7 cellular contexts compared by ENCODE assay signal in genomic region chr17:59634632-59635561, GRCh38. TPM values are rescaled to one million over a fixed set of nuclear protein-coding genes. Genes with fewer than 3 reads are reported as not detected.
DNase-seq lines count a peak whose midpoint lies in the region; ATAC-seq and TF ChIP-seq lines count a peak whose summit lies in the region.

No MANE protein-coding gene starts in this region.

- H3K27ac ChIP-seq in GM23338 (ENCODE audit: low read depth) (no peak overlapping the region), heart left ventricle (peak overlapping the region in 8 of 12 donors; percentile 6 to 82 (median 20)), spleen (peak overlapping the region; percentile 42 to 80 (median 73)), body of pancreas (peak overlapping the region in 2 of 4 donors; percentile 28 to 36)

- DNase-seq in GM23338 (ENCODE audit: low spot score) (peak; percentile 67), T-cell (no peak), heart left ventricle (no peak), spleen (no peak), body of pancreas (no peak)
- DNase-seq in stimulated activated CD4-positive, alpha-beta T cell treated with anti-CD3 and anti-CD28 coated beads, Interleukin-2, amount 100 ng/mL, for 48 hours = no peak

- no peaks in the 10 kb centered on the region for H3K27me3 ChIP-seq in GM23338 (ENCODE audit: insufficient read depth)
- H3K27me3 ChIP-seq in heart left ventricle = no peaks in the 10 kb centered on the region
- H3K27me3 ChIP-seq in spleen (replicated peaks in 1 of 7) = no peaks in the 10 kb centered on the region
- H3K27me3 ChIP-seq in body of pancreas = no peaks in the 10 kb centered on the region

- TF ChIP-seq POLR2A in heart left ventricle (IDR thresholded peaks at IDR 0.05) (no peak), spleen (IDR thresholded peaks at IDR 0.05) (no peak), body of pancreas (IDR thresholded peaks at IDR 0.05) (no peak)

- H3K27me3 Mint-ChIP-seq in GM23338 (ENCODE audit: insufficient read depth, low read depth, poor library complexity) = peaks cover 5% of the 10 kb centered on the region
- H3K27me3 Mint-ChIP-seq in T-cell = no peaks in the 10 kb centered on the region

- no peak overlapping the region for H2AFZ ChIP-seq in GM23338

- H3K4me1 Mint-ChIP-seq in GM23338 = peaks cover 25% of the 10 kb centered on the region; the same call in 2 of the 3 replicates
- H3K4me1 Mint-ChIP-seq in T-cell = peaks cover 52 to 77% (median 72%) of the 10 kb centered on the region in 3 donors

- ATAC-seq in GM23338 (no peak; the same call in 2 of the 3 replicates), T-cell (replicated peaks in 1 of 4) (no peak), heart left ventricle (peak in 3 of 4 donors; percentile 29 to 51 (median 39)), GM21390 (IDR thresholded peaks at IDR 0.05; ENCODE audit: unreplicated experiment) (no peak), body of pancreas (no peak)

- H3K79me2 ChIP-seq in GM23338 (replicated peaks; ENCODE audit: insufficient read depth) = peaks cover 100% of the 10 kb centered on the region

- H3K4me3 Mint-ChIP-seq in GM23338 = peak overlapping the region; percentile 58
- H3K4me3 Mint-ChIP-seq in T-cell = peak overlapping the region in 1 of 3 donors; percentile 23

- POLR2A ChIA-PET in T-cell (lab: Charles Lee) = interaction anchor here in 1 of 2 donors (0.6 kb wide), 1 partner anchor 197 kb away, joined by 3 read pairs; no protein-coding TSS in a partner anchor

- H3K4me2 ChIP-seq in GM23338 = peak overlapping the region; percentile 37

- no peaks in the 10 kb centered on the region for H3K36me3 ChIP-seq in GM23338 (ENCODE audit: insufficient read depth)
- H3K36me3 ChIP-seq in heart left ventricle = peaks cover 0 to 13% (median 0%) of the 10 kb centered on the region in 9 donors
- H3K36me3 ChIP-seq in spleen = peaks cover 0 to 7% (median 0%) of the 10 kb centered on the region in 6 donors
- no peaks in the 10 kb centered on the region for H3K36me3 ChIP-seq in body of pancreas (replicated peaks in 1 of 2; ENCODE audit: insufficient read depth in 1 of 2, low read depth in 2 of 2)

- CTCF ChIA-PET in T-cell (lab: Charles Lee) = no interaction called here

- 34 to 55% (median 37%) methylated on average over 3 of the region's 3 CpGs for WGBS in heart left ventricle, 4 donors
- 45 to 64% (median 57%) methylated on average over 3 of the region's 3 CpGs for whole genome bisulfite sequencing in spleen, 5 donors
- WGBS in body of pancreas, 2 donors = 28 to 30% methylated on average over 3 of the region's 3 CpGs

- H3K4me3 ChIP-seq in GM23338 (no peak overlapping the region), heart left ventricle (peak overlapping the region in 2 of 12 donors; percentile 8 to 23), spleen (peak overlapping the region in 1 of 8 donors; percentile 3), body of pancreas (no peak overlapping the region)

- H3K36me3 Mint-ChIP-seq in GM23338 (ENCODE audit: low read depth) (peaks cover 16% of the 10 kb centered on the region; the same call in 2 of the 3 replicates), T-cell (peaks cover 10% of the 10 kb centered on the region)

- H3K9me3 ChIP-seq in heart left ventricle = no peaks in the 10 kb centered on the region
- H3K9me3 ChIP-seq in spleen = no peaks in the 10 kb centered on the region
- no peaks in the 10 kb centered on the region for H3K9me3 ChIP-seq in body of pancreas

- intact Hi-C loops in heart left ventricle (cut with DNase I) (no loop called here), spleen (cut with DNase I; ENCODE audit: low total_unique reads) (no loop called here), body of pancreas (cut with DNase I) (no loop called here)

- peak overlapping the region; percentile 82; the same call in 1 of the 2 replicates for H3K27ac Mint-ChIP-seq in GM23338
- peak overlapping the region; percentile 36 to 58 for H3K27ac Mint-ChIP-seq in T-cell

- H3F3A ChIP-seq in GM23338 (replicated peaks; ENCODE audit: low read depth) = no peaks in the 10 kb centered on the region

- peaks cover 15% of the 10 kb centered on the region for H3K4me1 ChIP-seq in GM23338 (ENCODE audit: insufficient read depth)
- peaks cover 8 to 98% (median 67%) of the 10 kb centered on the region in 12 donors for H3K4me1 ChIP-seq in heart left ventricle
- H3K4me1 ChIP-seq in spleen = peaks cover 49 to 98% (median 87%) of the 10 kb centered on the region in 6 donors
- peaks cover 37% of the 10 kb centered on the region for H3K4me1 ChIP-seq in body of pancreas

- H3K9me2 ChIP-seq in GM23338 (ENCODE audit: insufficient read depth) = no peaks in the 10 kb centered on the region

- H3K9me3 Mint-ChIP-seq in GM23338 = no peaks in the 10 kb centered on the region
- no peaks in the 10 kb centered on the region for H3K9me3 Mint-ChIP-seq in T-cell

- TF ChIP-seq CTCF in GM23338 (conservative IDR thresholded peaks at IDR 0.05; ENCODE audit: low read depth in 2 of 2) (no peak), heart left ventricle (IDR thresholded peaks at IDR 0.05) (no peak), spleen (IDR thresholded peaks at IDR 0.05 in 8 of 11, conservative IDR thresholded peaks at IDR 0.05 in 3 of 11) (no peak), body of pancreas (IDR thresholded peaks at IDR 0.05) (no peak)

- H4K20me1 ChIP-seq in GM23338 (replicated peaks; ENCODE audit: insufficient read depth) = peaks cover 51% of the 10 kb centered on the region

TF ChIP-seq in GM23338, 12 proteins besides CTCF, POLR2A, EP300 and RAD21 (continues in another document):
- no peak for TF ChIP-seq REST (IDR thresholded peaks at IDR 0.05; ENCODE audit: unreplicated experiment)
- TF ChIP-seq NANOG (IDR thresholded peaks at IDR 0.05; ENCODE audit: borderline replicate concordance) = no peak
- TF ChIP-seq ZNF114 (CRISPR knock-in tag; IDR thresholded peaks at IDR 0.05) = no peak

RNA-seq across cellular contexts. Expression of gene CLTC, which starts 15.2 kb away (rescaled TPM):
- total RNA-seq in GM23338 (2014; rRNA removed; shearing (Covaris generic)) = 328 and 344 TPM in 2 replicates
- polyA plus RNA-seq in GM23338 (2016; fragmentation: Nextera tagmentation; extraction: Ambion mirVana) (93.1 and 107 TPM in 2 replicates), heart left ventricle (100 to 1,000 TPM in 1 of 2 donors, 10 to 100 TPM in 1; 49.8 to 130 TPM), spleen (10 to 100 TPM; 47.8 to 73.9 (median 70.1) TPM)
- total RNA-seq in T-cell (10 to 100 TPM; 70.3 to 98.7 (median 85.3) TPM), heart left ventricle (100 to 1,000 TPM; 144 to 242 (median 193) TPM), spleen (100 to 1,000 TPM; 189 to 289 (median 256) TPM), body of pancreas (100 to 1,000 TPM in 1 of 2 donors, 10 to 100 TPM in 1; 78.1 to 112 TPM)

Comparison
In these comparisons a context has a peak if more than half of its experiments do, and no peak if none do; other contexts are left out.
1. ATAC-seq: peak in heart left ventricle (3 of 4); none in GM23338 (single experiment), T-cell (0 of 4), GM21390 (single experiment) and body of pancreas (single experiment).